Comparison of ENCODE assay signal across 13 cellular contexts in genomic region chr3:66441692-66442091, GRCh38. TPM values are rescaled to one million over a fixed set of nuclear protein-coding genes. Genes with fewer than 3 reads are reported as not detected.
DNase-seq lines count a peak whose midpoint lies in the region; ATAC-seq, FAIRE-seq and TF ChIP-seq lines count a peak whose summit lies in the region.
"Had no signal": no experiment of that assay in that cellular context is flagged by ENCODE, and none has a peak within 500 bp of the region (broad histone marks: within the 10 kb centered on the region; RNA-seq: fewer than 3 reads in every experiment).

No MANE protein-coding gene starts in this region.

- H3K27me3 ChIP-seq in cardiac muscle cell (no peaks in the 10 kb centered on the region), muscle layer of colon (ENCODE audit: control insufficient read depth in 1 of 2, insufficient read depth in 2 of 2, low read length in 2 of 2) (no peaks in the 10 kb centered on the region), tibial artery (no peaks in the 10 kb centered on the region)
- H3K27me3 ChIP-seq: brain microvascular endothelial cell had no signal

- H3K4me3 Mint-ChIP-seq in chondrocyte (ENCODE audit: unreplicated experiment), result peak overlapping the region; percentile 50

- FAIRE-seq in GM12891 (lab: Jason Lieb, UNC), result no peak

- H3K9ac ChIP-seq in muscle layer of colon (ENCODE audit: low read length), result no peak overlapping the region

- DNase-seq in cardiac muscle cell (ENCODE audit: low read depth in 1 of 2, low spot score in 1 of 2) (no peak), left ventricle myocardium superior (no peak), chondrocyte (ENCODE audit: low spot score) (no peak), tibial artery (no peak), GM12891 (ENCODE audit: insufficient read length, low spot score) (no peak)
- DNase-seq: activated CD4-positive, alpha-beta T cell treated with anti-CD3 and anti-CD28 coated beads for 4 hours; midbrain; NCI-H1436 had no signal

- intact Hi-C loops in left ventricle myocardium superior (cut with micrococcal nuclease), result no loop called here
- intact Hi-C loops in tibial artery (cut with DNase I; ENCODE audit: low total_unique reads), result no loop called here

- H3K9me3 ChIP-seq in cardiac muscle cell (ENCODE audit: low read depth) (no peaks in the 10 kb centered on the region), muscle layer of colon (ENCODE audit: low read length) (no peaks in the 10 kb centered on the region), tibial artery (no peaks in the 10 kb centered on the region)

- H3K9me3 Mint-ChIP-seq in chondrocyte (ENCODE audit: low read depth), result no peaks in the 10 kb centered on the region
- H3K9me3 Mint-ChIP-seq: activated T-helper 2 cell treated with anti-CD3 and anti-CD28 coated beads, Interferon-gamma antibody, Interleukin-2, Interleukin-4, amounts not matched to agents 10 μg/mL and 5 μg/mL and 100 μg/mL, durations not matched to agents 14 hours and 24 hours and 36 hours had no signal

- H3K36me3 ChIP-seq in cardiac muscle cell (no peaks in the 10 kb centered on the region), muscle layer of colon (ENCODE audit: insufficient read depth, low read length) (peaks cover 15% of the 10 kb centered on the region), tibial artery (no peaks in the 10 kb centered on the region)
- H3K36me3 ChIP-seq: brain microvascular endothelial cell had no signal

- no peak for TF ChIP-seq POLR2A in GM12891 (IDR thresholded peaks at IDR 0.05; ENCODE audit: low read depth, low read length)

- ATAC-seq in left ventricle myocardium superior, result no peak
- no peak for ATAC-seq in GM18519 (IDR thresholded peaks at IDR 0.05; ENCODE audit: low FRiP score, unreplicated experiment)
- no peak for ATAC-seq in HG02852 (IDR thresholded peaks at IDR 0.05; ENCODE audit: unreplicated experiment)

- H3K4me1 ChIP-seq in cardiac muscle cell (ENCODE audit: low read depth) (peaks cover 46% of the 10 kb centered on the region), muscle layer of colon (ENCODE audit: insufficient read depth, low read length) (peaks cover 91% of the 10 kb centered on the region), tibial artery (peaks cover 0 to 69% (median 44%) of the 10 kb centered on the region in 4 donors)

- no peaks in the 10 kb centered on the region for H3K27me3 Mint-ChIP-seq in chondrocyte (ENCODE audit: low read depth)

- no peak overlapping the region for H3K4me3 ChIP-seq in cardiac muscle cell
- H3K4me3 ChIP-seq in muscle layer of colon (ENCODE audit: low read depth in 1 of 2, low read length in 2 of 2), result no peak overlapping the region
- H3K4me3 ChIP-seq in tibial artery, result no peak overlapping the region

- peaks cover 63% of the 10 kb centered on the region for H3K4me1 Mint-ChIP-seq in chondrocyte (ENCODE audit: low read depth)

- H3K27ac ChIP-seq in cardiac muscle cell (peak overlapping the region; percentile 52), muscle layer of colon (ENCODE audit: low read depth, low read length) (peak overlapping the region; percentile 83), tibial artery (peak overlapping the region; percentile 66 to 70)

- peak overlapping the region; percentile 98 for H3K27ac Mint-ChIP-seq in chondrocyte (ENCODE audit: unreplicated experiment)
- H3K27ac Mint-ChIP-seq: activated T-helper 2 cell treated with anti-CD3 and anti-CD28 coated beads, Interferon-gamma antibody, Interleukin-2, Interleukin-4, amounts not matched to agents 10 μg/mL and 5 μg/mL and 100 μg/mL, durations not matched to agents 14 hours and 24 hours and 36 hours had no signal

- TF ChIP-seq CTCF in cardiac muscle cell (IDR thresholded peaks at IDR 0.05; ENCODE audit: low read depth, low read length), result no peak
- TF ChIP-seq CTCF in chondrocyte (IDR thresholded peaks at IDR 0.05), result no peak
- no peak for TF ChIP-seq CTCF in tibial artery (IDR thresholded peaks at IDR 0.05)

- H3K36me3 Mint-ChIP-seq in chondrocyte (ENCODE audit: low read depth), result peaks cover 9% of the 10 kb centered on the region

TF ChIP-seq in GM12891, 5 proteins besides CTCF, POLR2A, EP300 and RAD21:
- TF ChIP-seq PAX5 (IDR thresholded peaks at IDR 0.05; ENCODE audit: insufficient read depth, low read length, severe bottlenecking) (no peak), POLR2AphosphoS5 (IDR thresholded peaks at IDR 0.05; ENCODE audit: low read depth, low read length) (no peak), TAF1 (IDR thresholded peaks at IDR 0.05; ENCODE audit: low read depth, low read length) (no peak), SPI1 (IDR thresholded peaks at IDR 0.05; ENCODE audit: low read depth, low read length) (no peak), POU2F2 (IDR thresholded peaks at IDR 0.05; ENCODE audit: low read depth, low read length) (no peak)

RNA-seq across cellular contexts. Expression of gene LRIG1, which starts 59.1 kb away (rescaled TPM):
- total RNA-seq in cardiac muscle cell (33.2 and 51.1 TPM in 2 replicates), left ventricle myocardium superior (104 TPM), chondrocyte (66.8 to 111 TPM (median 108 TPM) in 3 replicates)
- 27.8 and 35.6 TPM in 2 replicates for polyA plus RNA-seq in cardiac muscle cell
- polyA plus RNA-seq in GM12891 (2012; ENCODE audit: low read depth, missing spikeins), result 6.5 TPM
